Comparison of ENCODE assay signal across 9 cellular contexts in genomic region chr4:94396984-94397383, GRCh38. TPM values are rescaled to one million over a fixed set of nuclear protein-coding genes. Genes with fewer than 3 reads are reported as not detected.
"Had no signal": no experiment of that assay in that cellular context is flagged by ENCODE, and none has a peak within 500 bp of the region (broad histone marks: within the 10 kb centered on the region; RNA-seq: fewer than 3 reads in every experiment).

No MANE protein-coding gene starts in this region.

- H3K4me2 ChIP-seq: KMS-11 had no signal

- H3K27ac ChIP-seq: HL-60, KMS-11 had no signal

- FAIRE-seq: HTR-8/SVneo had no signal

- DNase-seq: Karpas-422, KBM-7, KG1 had no signal

- H3K9ac ChIP-seq: KMS-11 had no signal

RNA-seq across cellular contexts. Expression of gene HPGDS, which starts 54.3 kb away (rescaled TPM):
- total RNA-seq: HT-29, HT1080 had no signal
- polyA plus RNA-seq: IgD-negative memory B cell had no signal
